In genomic region chr4:164695650-164696049, GRCh38 we compare ENCODE assay signal across 11 cellular contexts. TPM values are rescaled to one million over a fixed set of nuclear protein-coding genes. Genes with fewer than 3 reads are reported as not detected.
"Had no signal": no experiment of that assay in that cellular context is flagged by ENCODE, and none has a peak within 500 bp of the region (broad histone marks: within the 10 kb centered on the region; RNA-seq: fewer than 3 reads in every experiment).

No MANE protein-coding gene starts in this region.

- H3K4me3 ChIP-seq: GM23248, GM23338, HAP-1 had no signal

- H2AFZ ChIP-seq: GM23248, GM23338 had no signal

- H3K4me1 ChIP-seq: HAP-1 had no signal

- H3K36me3 ChIP-seq: HAP-1 had no signal

- H3K9me3 ChIP-seq: HAP-1 had no signal

- H3K4me2 ChIP-seq: GM23338 had no signal

- H3K27ac ChIP-seq: GM23248 had no signal

- DNase-seq: GM23248, GOT3, H7, H9, HCEC 1CT, HFFc6 had no signal

- ATAC-seq: GM23338, HCT116 had no signal

- H3K9ac ChIP-seq: GM23248 had no signal

- FAIRE-seq: H1, H54 had no signal

RNA-seq across cellular contexts. Expression of gene SMIM31, which starts 58.3 kb away (rescaled TPM):
- total RNA-seq: GM23248, GM23338, H1, H7, H9, HFFc6 had no signal
- polyA plus RNA-seq: GM23248, GM23338, H1 had no signal
